In genomic region chr1:179082308-179083030, GRCh38 we compare ENCODE assay signal across 1 cellular context.
TF ChIP-seq lines count a peak whose summit lies in the region.

No MANE protein-coding gene starts in this region.

TF ChIP-seq in K562, 482 proteins besides CTCF, POLR2A, EP300 and RAD21 (continued from another document and continues in another):
- TF ChIP-seq ASH1L (IDR thresholded peaks at IDR 0.05; ENCODE audit: borderline replicate concordance, low read depth, partially characterized antibody) (no peak), SRF (CRISPR knock-in tag; IDR thresholded peaks at IDR 0.05) (no peak), CEBPG (CRISPR knock-in tag; IDR thresholded peaks at IDR 0.05) (peak; percentile 51; the same call in 1 of the 2 replicates), CEBPG (tag; conservative IDR thresholded peaks at IDR 0.05 in 1 of 2, IDR thresholded peaks at IDR 0.05 in 1 of 2) (no peak), CREB1 (IDR thresholded peaks at IDR 0.05) (no peak), CREB1 (CRISPR knock-in tag; IDR thresholded peaks at IDR 0.05) (0 out of 2 replicates have a peak, but pooled peaks have one; percentile 17), E2F6 (IDR thresholded peaks at IDR 0.05; ENCODE audit: borderline replicate concordance in 1 of 2, extremely low read depth in 1 of 2, insufficient read depth in 1 of 2, insufficient read length in 1 of 2, low read depth in 1 of 2, low read length in 1 of 2, poor library complexity in 1 of 2, severe bottlenecking in 1 of 2) (peak in 1 of 2 experiments; percentile 22), GTF2E2 (tag; IDR thresholded peaks at IDR 0.05) (peak; percentile 60; the same call in 1 of the 2 replicates), PHB (CRISPR knock-in tag; IDR thresholded peaks at IDR 0.05) (0 out of 2 replicates have a peak, but pooled peaks have one; percentile 13), MYC (IDR thresholded peaks at IDR 0.05; ENCODE audit: low read depth, low read length) (peak; percentile 70; the same call in 1 of the 2 replicates), MYC (CRISPR knock-in tag; IDR thresholded peaks at IDR 0.05; ENCODE audit: borderline replicate concordance, low read depth) (no peak), THAP12 (CRISPR knock-in tag; IDR thresholded peaks at IDR 0.05) (peak; percentile 23; the same call in 1 of the 2 replicates), KLF1 (tag; IDR thresholded peaks at IDR 0.05) (no peak), NCOA1 (IDR thresholded peaks at IDR 0.05; ENCODE audit: low read depth) (0 out of 2 replicates have a peak, but pooled peaks have one; percentile 38), TFE3 (CRISPR knock-in tag; IDR thresholded peaks at IDR 0.05) (peak; percentile 14; the same call in 1 of the 2 replicates), MAX (CRISPR knock-in tag; IDR thresholded peaks at IDR 0.05) (peak; percentile 85), SP2 (IDR thresholded peaks at IDR 0.05; ENCODE audit: extremely low read depth, low read depth, low read length, poor library complexity, severe bottlenecking) (no peak), IRF1 (CRISPR knock-in tag; IDR thresholded peaks at IDR 0.05; ENCODE audit: borderline replicate concordance) (0 out of 2 replicates have a peak, but pooled peaks have one; percentile 86), ZNF511 (CRISPR knock-in tag; IDR thresholded peaks at IDR 0.05) (peak; percentile 16; the same call in 1 of the 2 replicates), ZNF197 (CRISPR knock-in tag; IDR thresholded peaks at IDR 0.05; ENCODE audit: low read depth) (no peak), NR3C1 (CRISPR knock-in tag; IDR thresholded peaks at IDR 0.05) (0 out of 2 replicates have a peak, but pooled peaks have one; percentile 0), CHD1 (IDR thresholded peaks at IDR 0.05; ENCODE audit: low read length) (peak; percentile 8), SNAPC5 (CRISPR knock-in tag; IDR thresholded peaks at IDR 0.05) (no peak), ARID1B (IDR thresholded peaks at IDR 0.05) (no peak), ZNF436 (CRISPR knock-in tag; IDR thresholded peaks at IDR 0.05) (no peak), U2AF1 (optimal IDR thresholded peaks at IDR 0.05; ENCODE audit: low read depth, low read length) (peak; percentile 28), VEZF1 (CRISPR knock-in tag; IDR thresholded peaks at IDR 0.05) (peak; percentile 49), MGA (IDR thresholded peaks at IDR 0.05) (peak; percentile 74), FOXM1 (IDR thresholded peaks at IDR 0.05; ENCODE audit: low read depth) (no peak), FOXM1 (CRISPR knock-in tag; IDR thresholded peaks at IDR 0.05; ENCODE audit: low read depth) (no peak; the same call in 1 of the 2 replicates), ZBTB11 (CRISPR knock-in tag; IDR thresholded peaks at IDR 0.05) (peak in 1 of 3 experiments; percentile 46; a peak in 1 of 6 replicates)
